ENCODE assay signal across 18 cellular contexts in genomic region chr6:169923468-169924464, GRCh38.
DNase-seq lines count a peak whose midpoint lies in the region; ATAC-seq, FAIRE-seq and TF ChIP-seq lines count a peak whose summit lies in the region.
"Had no signal": no experiment of that assay in that cellular context is flagged by ENCODE, and none has a peak within 500 bp of the region (broad histone marks: within the 10 kb centered on the region; RNA-seq: fewer than 3 reads in every experiment).

No MANE protein-coding gene starts in this region.

- no peak for FAIRE-seq in H1 (lab: Jason Lieb, UNC)
- FAIRE-seq: GM12891, HTR-8/SVneo had no signal

- H3K23ac ChIP-seq in H1 (ENCODE audit: insufficient read length) = no peak overlapping the region

- peak; percentile 24 to 51 for ATAC-seq in activated T-cell treated with anti-CD3 and anti-CD28 coated beads, Interleukin-2, amount 50 U/mL, for 4 hours
- ATAC-seq in stimulated activated effector memory CD8-positive, alpha-beta T cell treated with anti-CD3 and anti-CD28 coated beads, Interleukin-12 subunit alpha, Interleukin-12 subunit beta, amount 100 ng/mL, for 72 hours = peak; percentile 62
- ATAC-seq in HG03457 (IDR thresholded peaks at IDR 0.05; ENCODE audit: unreplicated experiment) = no peak

- H2BK20ac ChIP-seq in H1 (ENCODE audit: low read length) = no peak overlapping the region

- no peaks in the 10 kb centered on the region for H3K79me1 ChIP-seq in H1 (ENCODE audit: low read depth, low read length)

- CTCF ChIA-PET in HEK293T (lab: Yijun Ruan, JAX) (no interaction called here), H1 (lab: Charles Lee; ENCODE audit: partially characterized antibody) (interaction anchor here (0.6 kb wide), 1 partner anchor 250 kb away, joined by 4 read pairs; no protein-coding TSS in a partner anchor)

- no peak overlapping the region for H3K4me3 ChIP-seq in H1 (ENCODE audit: extremely low read depth in 1 of 4, insufficient read depth in 2 of 4, low read depth in 3 of 4, low read length in 4 of 4)
- H3K4me3 ChIP-seq: BLaER1 treated with 17β-estradiol and CSF1 and Interleukin-3, amounts not matched to agents 10 nM and 100 nM had no signal

- no peaks in the 10 kb centered on the region; a peak in 1 of 7 replicates for H3K4me1 ChIP-seq in H1 (replicated peaks in 1 of 4; ENCODE audit: control insufficient read depth in 3 of 4, insufficient read depth in 4 of 4, low read length in 3 of 4)

- no peak overlapping the region for H3K4me2 ChIP-seq in H1 (ENCODE audit: insufficient read depth in 1 of 2, low read depth in 2 of 2, low read length in 2 of 2)

- no peaks in the 10 kb centered on the region for H3K79me2 ChIP-seq in H1 (ENCODE audit: control insufficient read depth in 1 of 2, insufficient read depth in 2 of 2, low read length in 2 of 2)

- no peak overlapping the region for H2BK12ac ChIP-seq in H1 (ENCODE audit: low read depth, low read length)

- no peak overlapping the region for H2BK15ac ChIP-seq in H1 (ENCODE audit: low read length)

- no peak overlapping the region for H2AFZ ChIP-seq in H1 (ENCODE audit: low read length)

- H4K5ac ChIP-seq in H1 (ENCODE audit: insufficient read length, low read depth, low read length) = no peak overlapping the region

- no peak for TF ChIP-seq EP300 in H1 (IDR thresholded peaks at IDR 0.05; ENCODE audit: borderline replicate concordance in 1 of 2, low read depth in 2 of 2, low read length in 2 of 2)

- H4K8ac ChIP-seq in H1 (ENCODE audit: extremely low read depth, insufficient read depth, low read length) = no peak overlapping the region

- no peaks in the 10 kb centered on the region for H3K27me3 ChIP-seq in H1 (replicated peaks in 1 of 4; ENCODE audit: control insufficient read depth in 3 of 4, extremely low read depth in 1 of 4, insufficient read depth in 3 of 4, low read length in 3 of 4)
- H3K27me3 ChIP-seq: BLaER1 treated with 17β-estradiol and CSF1 and Interleukin-3, amounts not matched to agents 10 nM and 100 nM had no signal

- H4K91ac ChIP-seq in H1 (replicated peaks; ENCODE audit: insufficient read length, low read length) = no peak overlapping the region

- peaks cover 10% of the 10 kb centered on the region for H3K27me3 Mint-ChIP-seq in activated T-cell treated with anti-CD3 and anti-CD28 coated beads, Interleukin-2, amount 50 U/mL, for 4 hours (ENCODE audit: low read depth)
- H3K27me3 Mint-ChIP-seq in activated T-cell treated with anti-CD3 and anti-CD28 coated beads, Interleukin-2, amount 50 U/mL, for 24 hours = peaks cover 32% of the 10 kb centered on the region
- H3K27me3 Mint-ChIP-seq: CD4-positive, CD25-positive, alpha-beta regulatory T cell had no signal

- TF ChIP-seq POLR2A in H1 (IDR thresholded peaks at IDR 0.05; ENCODE audit: control extremely low read depth in 1 of 2, low read depth in 2 of 2, low read length in 2 of 2) = no peak

- H3K14ac ChIP-seq in H1 (ENCODE audit: insufficient read length) = no peak overlapping the region

- no peak for DNase-seq in activated T-cell treated with anti-CD3 and anti-CD28 coated beads, Interleukin-2, amount 50 U/mL, for 4 hours
- DNase-seq in activated T-cell treated with anti-CD3 and anti-CD28 coated beads, Interleukin-2, amount 50 U/mL, for 24 hours = no peak
- no peak for DNase-seq in HEK293T (ENCODE audit: extremely low spot score)
- no peak for DNase-seq in H1 (ENCODE audit: low read depth in 1 of 2, low spot score in 2 of 2)
- DNase-seq in stimulated activated effector memory CD8-positive, alpha-beta T cell treated with anti-CD3 and anti-CD28 coated beads, Interleukin-12 subunit alpha, Interleukin-12 subunit beta, amount 100 ng/mL, for 72 hours (ENCODE audit: low spot score in 2 of 2) = no peak
- no peak for DNase-seq in AG20443 (ENCODE audit: low spot score)
- DNase-seq: Calu3; CD4-positive, CD25-positive, alpha-beta regulatory T cell; DMS 273 treated with DMSO at 0.1 percent for 48 hours; DMS79; HCEC 1CT; Kasumi-1; KBM-7 had no signal

- peak overlapping the region; percentile 74 for H3K56ac ChIP-seq in H1 (replicated peaks; ENCODE audit: insufficient read length, low read depth, low read length)

- 0 out of 7 replicates have a peak overlapping the region, but pooled peaks of 1 of the 4 experiments have one; percentile 22 for H3K9ac ChIP-seq in H1 (replicated peaks in 1 of 4; ENCODE audit: extremely low read depth in 1 of 4, low read depth in 3 of 4, low read length in 3 of 4)
- H3K9ac ChIP-seq: BLaER1 treated with 17β-estradiol and CSF1 and Interleukin-3, amounts not matched to agents 10 nM and 100 nM had no signal

- no peak overlapping the region for H3K18ac ChIP-seq in H1 (ENCODE audit: extremely low read depth, low read length)

- no peak overlapping the region for H3K27ac ChIP-seq in H1 (ENCODE audit: low read depth, low read length)
- H3K27ac ChIP-seq: 22Rv1 had no signal

- no peak for TF ChIP-seq CTCF in H1 (IDR thresholded peaks at IDR 0.05; ENCODE audit: control extremely low read depth in 1 of 3, insufficient read depth in 1 of 3, low read depth in 1 of 3, low read length in 3 of 3)

- peaks cover 10% of the 10 kb centered on the region; the same call in 1 of the 2 replicates for H3K23me2 ChIP-seq in H1 (ENCODE audit: low read depth, low read length)

- peaks cover 2% of the 10 kb centered on the region for H3K4me1 Mint-ChIP-seq in activated T-cell treated with anti-CD3 and anti-CD28 coated beads, Interleukin-2, amount 50 U/mL, for 4 hours (ENCODE audit: low read depth)
- peaks cover 6% of the 10 kb centered on the region for H3K4me1 Mint-ChIP-seq in activated T-cell treated with anti-CD3 and anti-CD28 coated beads, Interleukin-2, amount 50 U/mL, for 24 hours (ENCODE audit: low read depth)
- H3K4me1 Mint-ChIP-seq in stimulated activated effector memory CD8-positive, alpha-beta T cell treated with anti-CD3 and anti-CD28 coated beads, Interleukin-12 subunit alpha, Interleukin-12 subunit beta, amount 100 ng/mL, for 72 hours = peaks cover 6% of the 10 kb centered on the region
- H3K4me1 Mint-ChIP-seq: CD4-positive, CD25-positive, alpha-beta regulatory T cell had no signal

- POLR2A ChIA-PET in HEK293T (lab: Yijun Ruan, JAX) = no interaction called here
- POLR2A ChIA-PET in H1 (lab: Charles Lee; ENCODE audit: partially characterized antibody) = no interaction called here

- H2BK120ac ChIP-seq in H1 (replicated peaks; ENCODE audit: low read depth, low read length) = no peak overlapping the region

- H4K20me1 ChIP-seq in H1 (replicated peaks in 1 of 2; ENCODE audit: control insufficient read depth in 1 of 2, insufficient read depth in 2 of 2, low read length in 2 of 2) = peaks cover 0 to 2% of the 10 kb centered on the region in 2 experiments
- H4K20me1 ChIP-seq: BLaER1 treated with 17β-estradiol and CSF1 and Interleukin-3, amounts not matched to agents 10 nM and 100 nM had no signal

- no peak overlapping the region for H2BK5ac ChIP-seq in H1 (ENCODE audit: low read depth, low read length)

- no peak for TF ChIP-seq RAD21 in H1 (IDR thresholded peaks at IDR 0.05 in 1 of 2, conservative IDR thresholded peaks at IDR 0.05 in 1 of 2; ENCODE audit: low read depth in 2 of 2, low read length in 2 of 2)

- peak overlapping the region; percentile 75; the same call in 1 of the 2 replicates for H2AK5ac ChIP-seq in H1 (ENCODE audit: low read depth, low read length)

- H3K36me3 ChIP-seq in H1 (ENCODE audit: control insufficient read depth in 2 of 4, insufficient read depth in 4 of 4, low read length in 3 of 4) = no peaks in the 10 kb centered on the region; a peak in 1 of 8 replicates
- H3K36me3 ChIP-seq: BLaER1 treated with 17β-estradiol and CSF1 and Interleukin-3, amounts not matched to agents 10 nM and 100 nM had no signal

- no peaks in the 10 kb centered on the region for H3K36me3 Mint-ChIP-seq in activated T-cell treated with anti-CD3 and anti-CD28 coated beads, Interleukin-2, amount 50 U/mL, for 4 hours (ENCODE audit: insufficient read depth)
- H3K36me3 Mint-ChIP-seq in activated T-cell treated with anti-CD3 and anti-CD28 coated beads, Interleukin-2, amount 50 U/mL, for 24 hours (ENCODE audit: low read depth) = no peaks in the 10 kb centered on the region
- no peaks in the 10 kb centered on the region for H3K36me3 Mint-ChIP-seq in stimulated activated effector memory CD8-positive, alpha-beta T cell treated with anti-CD3 and anti-CD28 coated beads, Interleukin-12 subunit alpha, Interleukin-12 subunit beta, amount 100 ng/mL, for 72 hours
- H3K36me3 Mint-ChIP-seq: CD4-positive, CD25-positive, alpha-beta regulatory T cell had no signal

- H3K9me3 ChIP-seq in H1 (ENCODE audit: insufficient read depth in 2 of 2, low read depth in 1 of 2, low read length in 1 of 2) = peaks cover 0 to 14% of the 10 kb centered on the region in 2 experiments; a peak in 2 of 4 replicates

- no peak overlapping the region for H3K27ac Mint-ChIP-seq in activated T-cell treated with anti-CD3 and anti-CD28 coated beads, Interleukin-2, amount 50 U/mL, for 24 hours
- H3K27ac Mint-ChIP-seq in stimulated activated effector memory CD8-positive, alpha-beta T cell treated with anti-CD3 and anti-CD28 coated beads, Interleukin-12 subunit alpha, Interleukin-12 subunit beta, amount 100 ng/mL, for 72 hours = no peak overlapping the region
- H3K27ac Mint-ChIP-seq: CD4-positive, CD25-positive, alpha-beta regulatory T cell had no signal

- no peak overlapping the region for H3K4me3 Mint-ChIP-seq in activated T-cell treated with anti-CD3 and anti-CD28 coated beads, Interleukin-2, amount 50 U/mL, for 4 hours
- no peak overlapping the region for H3K4me3 Mint-ChIP-seq in activated T-cell treated with anti-CD3 and anti-CD28 coated beads, Interleukin-2, amount 50 U/mL, for 24 hours
- no peak overlapping the region for H3K4me3 Mint-ChIP-seq in stimulated activated effector memory CD8-positive, alpha-beta T cell treated with anti-CD3 and anti-CD28 coated beads, Interleukin-12 subunit alpha, Interleukin-12 subunit beta, amount 100 ng/mL, for 72 hours
- H3K4me3 Mint-ChIP-seq: CD4-positive, CD25-positive, alpha-beta regulatory T cell had no signal

- H3K4ac ChIP-seq in H1 (replicated peaks; ENCODE audit: insufficient read length, low read depth, low read length) = no peak overlapping the region

- WGBS in H1 (ENCODE audit: extremely low coverage in 1 of 2, insufficient coverage in 1 of 2, insufficient read length in 1 of 2, insufficient replicate concordance in 2 of 2, low coverage in 1 of 2, low lambda C conversion rate in 2 of 2, missing lambda C conversion rate in 1 of 2), 2 experiments = 87% methylated on average over 6 of the region's 6 CpGs; no CpG with 5 or more reads in 1 of the 2 experiments

- no peaks in the 10 kb centered on the region for H3K9me3 Mint-ChIP-seq in activated T-cell treated with anti-CD3 and anti-CD28 coated beads, Interleukin-2, amount 50 U/mL, for 4 hours
- H3K9me3 Mint-ChIP-seq in activated T-cell treated with anti-CD3 and anti-CD28 coated beads, Interleukin-2, amount 50 U/mL, for 24 hours = no peaks in the 10 kb centered on the region
- H3K9me3 Mint-ChIP-seq in stimulated activated effector memory CD8-positive, alpha-beta T cell treated with anti-CD3 and anti-CD28 coated beads, Interleukin-12 subunit alpha, Interleukin-12 subunit beta, amount 100 ng/mL, for 72 hours = peaks cover 1% of the 10 kb centered on the region

TF ChIP-seq in HEK293T, 16 proteins besides CTCF, POLR2A, EP300 and RAD21 (continues in another document):
- TF ChIP-seq HDGF (IDR thresholded peaks at IDR 0.05; ENCODE audit: borderline replicate concordance) = no peak
- TF ChIP-seq NFRKB (IDR thresholded peaks at IDR 0.05) = no peak

TF ChIP-seq in H1, 55 proteins besides CTCF, POLR2A, EP300 and RAD21 (continues in another document):
- no peak for TF ChIP-seq GABPA (IDR thresholded peaks at IDR 0.05; ENCODE audit: borderline replicate concordance, insufficient read depth, low read length)
